Comparison of ENCODE assay signal across 9 cellular contexts in genomic region chr3:17039579-17039978, GRCh38.
A peak's percentile ranks its signal among the peaks of the same experiment; 100 is the strongest.
DNase-seq lines count a peak whose midpoint lies in the region; ATAC-seq and TF ChIP-seq lines count a peak whose summit lies in the region.
"Had no signal": no experiment of that assay in that cellular context is flagged by ENCODE, and none has a peak within 500 bp of the region (broad histone marks: within the 10 kb centered on the region; RNA-seq: fewer than 3 reads in every experiment).

No MANE protein-coding gene starts in this region.

- H3K27ac Mint-ChIP-seq in effector memory CD8-positive, alpha-beta T cell = peak overlapping the region in 1 of 2 donors; percentile 27
- no peak overlapping the region for H3K27ac Mint-ChIP-seq in stimulated activated memory B cell treated with anti-CD40 and anti-IgM and Interleukin-4, amounts not matched to agents 10 μg/mL and 1 μg/mL and 100 μg/mL, for 72 hours

- H3K4me3 ChIP-seq in osteoblast (ENCODE audit: insufficient read depth, low read length) = no peak overlapping the region

- peak; percentile 60 for ATAC-seq in effector memory CD8-positive, alpha-beta T cell (replicated peaks)
- no peak for ATAC-seq in HG03095 (IDR thresholded peaks at IDR 0.05; ENCODE audit: unreplicated experiment)
- ATAC-seq in stimulated activated memory B cell treated with anti-CD40 and anti-IgM and Interleukin-4, amounts not matched to agents 10 μg/mL and 1 μg/mL and 100 μg/mL, for 72 hours = no peak

- H3K36me3 ChIP-seq in osteoblast (ENCODE audit: insufficient read depth, low read length) = no peaks in the 10 kb centered on the region

- peak overlapping the region; percentile 3 for H3K4me2 ChIP-seq in osteoblast (ENCODE audit: insufficient read depth, low read length)

- DNase-seq in GM03348 (ENCODE audit: low spot score) (peak; percentile 82), NCI-H2196 (lab: John Stamatoyannopoulos, UW; ENCODE audit: unreplicated experiment) (peak; percentile 29), osteoblast (ENCODE audit: insufficient read length, low spot score, missing footprints) (peak; percentile 70), GM13977 (ENCODE audit: low spot score) (no peak), NOMO-1 (lab: John Stamatoyannopoulos, UW; ENCODE audit: unreplicated experiment in 2 of 2) (no peak)
- no peak for DNase-seq in effector memory CD8-positive, alpha-beta T cell
- DNase-seq: NCI-H345 had no signal

- peaks cover 27% of the 10 kb centered on the region for H3K4me1 ChIP-seq in osteoblast (ENCODE audit: insufficient read depth, low read length)

- no peaks in the 10 kb centered on the region for H3K9me3 ChIP-seq in osteoblast (ENCODE audit: low read depth, low read length)

- H3K36me3 Mint-ChIP-seq in effector memory CD8-positive, alpha-beta T cell (ENCODE audit: insufficient read depth) = peaks cover 21% of the 10 kb centered on the region
- peaks cover 29% of the 10 kb centered on the region for H3K36me3 Mint-ChIP-seq in stimulated activated memory B cell treated with anti-CD40 and anti-IgM and Interleukin-4, amounts not matched to agents 10 μg/mL and 1 μg/mL and 100 μg/mL, for 72 hours

- H3K27me3 ChIP-seq in osteoblast (ENCODE audit: insufficient read depth, low read length) = no peaks in the 10 kb centered on the region

- H3K4me3 Mint-ChIP-seq in effector memory CD8-positive, alpha-beta T cell = peak overlapping the region in 1 of 2 donors; percentile 33
- H3K4me3 Mint-ChIP-seq in stimulated activated memory B cell treated with anti-CD40 and anti-IgM and Interleukin-4, amounts not matched to agents 10 μg/mL and 1 μg/mL and 100 μg/mL, for 72 hours = no peak overlapping the region

- no peak overlapping the region for H2AFZ ChIP-seq in osteoblast (ENCODE audit: low read length)

- no peaks in the 10 kb centered on the region for H3K27me3 Mint-ChIP-seq in effector memory CD8-positive, alpha-beta T cell
- no peaks in the 10 kb centered on the region for H3K27me3 Mint-ChIP-seq in stimulated activated memory B cell treated with anti-CD40 and anti-IgM and Interleukin-4, amounts not matched to agents 10 μg/mL and 1 μg/mL and 100 μg/mL, for 72 hours

- TF ChIP-seq CTCF in osteoblast (IDR thresholded peaks at IDR 0.05; ENCODE audit: extremely low read depth, low read depth, low read length) = no peak
- no peak for TF ChIP-seq CTCF in GM13977 (IDR thresholded peaks at IDR 0.05; ENCODE audit: extremely low read depth, insufficient read depth, missing control alignments)

- H3K9me3 Mint-ChIP-seq in effector memory CD8-positive, alpha-beta T cell = no peaks in the 10 kb centered on the region
- no peaks in the 10 kb centered on the region for H3K9me3 Mint-ChIP-seq in stimulated activated memory B cell treated with anti-CD40 and anti-IgM and Interleukin-4, amounts not matched to agents 10 μg/mL and 1 μg/mL and 100 μg/mL, for 72 hours

- H4K20me1 ChIP-seq in osteoblast (ENCODE audit: insufficient read depth, low read length) = no peaks in the 10 kb centered on the region

- peaks cover 17 to 46% of the 10 kb centered on the region in 2 donors for H3K4me1 Mint-ChIP-seq in effector memory CD8-positive, alpha-beta T cell (ENCODE audit: low read depth in 2 of 2)
- peaks cover 16% of the 10 kb centered on the region for H3K4me1 Mint-ChIP-seq in stimulated activated memory B cell treated with anti-CD40 and anti-IgM and Interleukin-4, amounts not matched to agents 10 μg/mL and 1 μg/mL and 100 μg/mL, for 72 hours

- no peaks in the 10 kb centered on the region for H3K79me2 ChIP-seq in osteoblast (ENCODE audit: insufficient read depth, low read length)

- in situ Hi-C loops in GM13977 (cut with MboI; ENCODE audit: low pct_unique_long_range_greater_than_20kb, low sequenced_read_pairs, unreplicated experiment) = no loop called here

- peak overlapping the region; percentile 71 for H3K27ac ChIP-seq in osteoblast (ENCODE audit: low read depth, low read length)

Comparison
In these comparisons a context has a peak if more than half of its experiments do, and no peak if none do; other contexts are left out.
1. DNase-seq: peak in GM03348 (single experiment), NCI-H2196 (single experiment) and osteoblast (single experiment); none in effector memory CD8-positive, alpha-beta T cell (0 of 3), GM13977 (single experiment) and NOMO-1 (0 of 2).